ENCODE assay signal across 20 cellular contexts in the genomic region with DNA sequence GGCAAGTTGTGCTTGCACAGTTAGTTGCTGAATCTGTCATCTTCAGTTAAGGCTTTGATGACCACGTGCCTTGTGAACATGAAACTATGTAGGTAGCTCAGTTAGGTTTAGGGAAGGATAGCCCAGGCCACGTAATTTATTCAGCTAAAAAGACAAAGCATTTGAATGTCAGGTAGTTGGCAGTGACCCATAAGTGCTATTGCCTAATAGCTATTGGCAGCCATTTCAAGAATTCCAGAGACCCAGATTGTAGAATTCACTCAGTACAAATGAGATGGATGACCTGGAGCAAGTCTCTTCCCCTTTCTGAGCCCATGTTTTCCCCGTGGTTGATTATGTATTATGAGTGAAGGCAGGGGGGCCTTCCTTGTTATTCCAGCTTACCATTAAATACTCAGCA.
"Had no signal": no experiment of that assay in that cellular context is flagged by ENCODE, and none has a peak within 500 bp of the region (broad histone marks: within the 10 kb centered on the region; RNA-seq: fewer than 3 reads in every experiment).

No MANE protein-coding gene starts in this region.

- DNase-seq: effector memory CD8-positive, alpha-beta T cell; foreskin keratinocyte; heart left ventricle; hippocampal formation; kidney glomerular epithelial cell; mucosa of descending colon; naive thymus-derived CD8-positive, alpha-beta T cell; posterior cingulate gyrus; small intestine; stimulated activated CD4-positive, alpha-beta T cell treated with anti-CD3 and anti-CD28 coated beads, Interleukin-12 subunit alpha, Interleukin-12 subunit beta, amount 100 ng/mL, for 4 hours; stimulated activated naive CD4-positive, alpha-beta T cell; stomach; substantia nigra; trophoblast cell had no signal

- H3K27me3 ChIP-seq: foreskin keratinocyte, heart left ventricle, neutrophil, right atrium auricular region, stomach had no signal

- ATAC-seq: effector memory CD8-positive, alpha-beta T cell; foreskin keratinocyte; mucosa of descending colon; naive thymus-derived CD8-positive, alpha-beta T cell had no signal

- H3K9me3 ChIP-seq: heart left ventricle, mucosa of descending colon, neutrophil, right atrium auricular region, stomach, thoracic aorta had no signal

- H3K4me1 ChIP-seq: foreskin keratinocyte, heart left ventricle, right atrium auricular region, stomach had no signal

- H3K27ac ChIP-seq: epithelial cell of prostate, foreskin keratinocyte, heart left ventricle, neutrophil, right atrium auricular region, stomach, thoracic aorta had no signal

- H3K36me3 ChIP-seq: heart left ventricle, neutrophil, right atrium auricular region, stomach, thoracic aorta had no signal

- H3K4me3 ChIP-seq: heart left ventricle, mucosa of descending colon, right atrium auricular region, stomach, thoracic aorta had no signal

- FAIRE-seq: colon, islet of Langerhans, small intestine had no signal
